In the genomic region with DNA sequence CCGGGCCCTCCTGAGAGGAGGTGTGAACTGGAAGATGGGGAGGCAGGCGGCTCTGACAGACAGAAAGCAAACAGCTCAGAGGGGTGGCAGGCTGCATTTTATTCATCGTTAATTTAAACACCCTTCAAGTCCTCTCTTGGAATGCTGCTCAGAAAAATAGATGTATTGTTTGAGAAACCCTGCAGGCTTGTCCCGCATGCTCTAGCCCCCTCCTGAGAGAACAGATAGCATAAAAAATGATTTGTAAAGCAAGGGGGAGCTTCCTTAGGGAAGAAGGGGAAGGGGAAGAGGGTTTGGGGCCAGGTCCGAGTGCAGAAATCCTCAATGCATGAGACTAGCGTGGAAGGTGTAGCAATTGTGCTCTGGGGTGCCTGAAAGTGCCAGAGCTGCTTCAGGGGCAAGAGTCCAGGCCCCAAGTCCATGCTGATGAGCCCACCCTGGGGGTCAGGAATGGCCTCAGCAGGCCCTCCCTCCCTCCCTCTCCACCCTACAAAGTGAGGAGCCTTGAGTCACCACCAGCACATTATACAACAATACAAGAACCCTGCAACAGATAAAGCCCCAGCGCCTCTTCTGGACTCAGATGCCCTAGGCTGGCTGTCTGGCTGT, we compare ENCODE assay signal across 29 cellular contexts. TPM values are rescaled to one million over a fixed set of nuclear protein-coding genes. Genes with fewer than 3 reads are reported as not detected.
"Had no signal": no experiment of that assay in that cellular context is flagged by ENCODE, and none has a peak within 500 bp of the region (broad histone marks: within the 10 kb centered on the region; RNA-seq: fewer than 3 reads in every experiment).

No MANE protein-coding gene starts in this region.

- H3K9me3 Mint-ChIP-seq: naive B cell; nephron; stimulated activated naive B cell treated with anti-CD40 and anti-IgM and Interleukin-4, amounts not matched to agents 10 μg/mL and 1 μg/mL and 100 μg/mL, for 72 hours; stimulated activated naive CD8-positive, alpha-beta T cell treated with anti-CD3 and anti-CD28 coated beads, Interleukin-15, amount 100 ng/mL, for 72 hours had no signal

- FAIRE-seq: endometrium, kidney had no signal

- H3K36me3 ChIP-seq: esophagus muscularis mucosa, gastroesophageal sphincter, left ventricle myocardium inferior, lower lobe of right lung, ovary, right atrium auricular region, sigmoid colon, transverse colon had no signal

- ATAC-seq: gastroesophageal sphincter; left cardiac atrium; lower lobe of right lung; stimulated activated naive B cell treated with anti-CD40 and anti-IgM and Interleukin-4, amounts not matched to agents 10 μg/mL and 1 μg/mL and 100 μg/mL, for 72 hours; stimulated activated naive CD8-positive, alpha-beta T cell treated with anti-CD3 and anti-CD28 coated beads, Interleukin-15, amount 100 ng/mL, for 72 hours had no signal

- H3K27me3 Mint-ChIP-seq: stimulated activated naive B cell treated with anti-CD40 and anti-IgM and Interleukin-4, amounts not matched to agents 10 μg/mL and 1 μg/mL and 100 μg/mL, for 72 hours; stimulated activated naive CD8-positive, alpha-beta T cell treated with anti-CD3 and anti-CD28 coated beads, Interleukin-15, amount 100 ng/mL, for 72 hours had no signal

- H3K4me1 ChIP-seq: testis had no signal

- H3K9me3 ChIP-seq: esophagus muscularis mucosa, gastroesophageal sphincter, left ventricle myocardium inferior, lower lobe of right lung, ovary, right atrium auricular region, sigmoid colon, testis, transverse colon had no signal

- H3K27me3 ChIP-seq: ovary, right atrium auricular region, testis had no signal

- H3K4me3 ChIP-seq: dorsolateral prefrontal cortex, esophagus muscularis mucosa, gastroesophageal sphincter, left ventricle myocardium inferior, lower lobe of right lung, ovary, right atrium auricular region, sigmoid colon, skin epidermis, testis, transverse colon had no signal

- H3K4me3 Mint-ChIP-seq: naive B cell; nephron; stimulated activated naive B cell treated with anti-CD40 and anti-IgM and Interleukin-4, amounts not matched to agents 10 μg/mL and 1 μg/mL and 100 μg/mL, for 72 hours; stimulated activated naive CD8-positive, alpha-beta T cell treated with anti-CD3 and anti-CD28 coated beads, Interleukin-15, amount 100 ng/mL, for 72 hours had no signal

- H3K27ac ChIP-seq: epithelial cell of prostate, esophagus muscularis mucosa, gastroesophageal sphincter, left ventricle myocardium inferior, lower lobe of right lung, ovary, right atrium auricular region, sigmoid colon, skin epidermis, testis, transverse colon had no signal

- H3K27ac Mint-ChIP-seq: nephron; stimulated activated naive B cell treated with anti-CD40 and anti-IgM and Interleukin-4, amounts not matched to agents 10 μg/mL and 1 μg/mL and 100 μg/mL, for 72 hours; stimulated activated naive CD8-positive, alpha-beta T cell treated with anti-CD3 and anti-CD28 coated beads, Interleukin-15, amount 100 ng/mL, for 72 hours had no signal

- DNase-seq: cortex of kidney; dorsolateral prefrontal cortex; effector CD8-positive, alpha-beta T cell; kidney; left cardiac atrium; left ventricle myocardium inferior; lower lobe of right lung; mesenchymal stem cell; naive B cell; nucleus accumbens; ovary; sigmoid colon; stimulated activated CD4-positive, alpha-beta T cell treated with anti-CD3 and anti-CD28 coated beads, Interleukin-2, amount 100 ng/mL, for 24 hours; stimulated activated CD4-positive, alpha-beta T cell treated with anti-CD3 and anti-CD28 coated beads, Interleukin-4, amount 100 ng/mL, for 4 hours; stimulated activated naive B cell treated with anti-CD40 and anti-IgM and Interleukin-4, amounts not matched to agents 10 μg/mL and 1 μg/mL and 100 μg/mL, for 72 hours; stimulated activated naive CD8-positive, alpha-beta T cell treated with anti-CD3 and anti-CD28 coated beads, Interleukin-15, amount 100 ng/mL, for 72 hours; testis; transverse colon had no signal

RNA-seq across cellular contexts. Expression of a gene that starts 54.2 kb away (rescaled TPM):
- total RNA-seq: fibroblast of villous mesenchyme, gastroesophageal sphincter, left cardiac atrium, lower lobe of right lung, posterior vena cava, right atrium auricular region, subcutaneous adipose tissue, ureter had no signal
